1 cellular context compared by ENCODE assay signal in genomic region chr16:3654249-3654991, GRCh38.
A peak's percentile ranks its signal among the peaks of the same experiment; 100 is the strongest.
TF ChIP-seq lines count a peak whose summit lies in the region.

Gene DNASE1 (plus strand): TSS chr16:3654691. CDS start chr16:3655374, 683 bp downstream.

TF ChIP-seq in HepG2, 621 proteins besides CTCF, POLR2A, EP300 and RAD21 (continued from another document and continues in another):
- no peak for TF ChIP-seq REST (IDR thresholded peaks at IDR 0.05; ENCODE audit: borderline replicate concordance in 1 of 2, low read depth in 1 of 2, low read length in 2 of 2)
- TF ChIP-seq SP4 (CRISPR knock-in tag; IDR thresholded peaks at IDR 0.05) = no peak
- no peak; the same call in 1 of the 2 replicates for TF ChIP-seq EEA1 (CRISPR knock-in tag; IDR thresholded peaks at IDR 0.05; ENCODE audit: borderline replicate concordance)
- TF ChIP-seq ZBTB40 (IDR thresholded peaks at IDR 0.05) = no peak
- TF ChIP-seq ZBTB40 (CRISPR knock-in tag; IDR thresholded peaks at IDR 0.05) = no peak
- TF ChIP-seq HOXD1 (CRISPR knock-in tag; IDR thresholded peaks at IDR 0.05) = no peak
- TF ChIP-seq ZGPAT (CRISPR knock-in tag; IDR thresholded peaks at IDR 0.05) = peak; percentile 52
- peak; percentile 56; the same call in 1 of the 2 replicates for TF ChIP-seq GFI1 (CRISPR knock-in tag; IDR thresholded peaks at IDR 0.05; ENCODE audit: borderline replicate concordance)
- TF ChIP-seq ZNF441 (CRISPR knock-in tag; IDR thresholded peaks at IDR 0.05; ENCODE audit: borderline replicate concordance) = no peak
- TF ChIP-seq ZNF644 (CRISPR knock-in tag; IDR thresholded peaks at IDR 0.05; ENCODE audit: low read depth) = peak; percentile 94
- TF ChIP-seq ZNF609 (CRISPR knock-in tag; IDR thresholded peaks at IDR 0.05; ENCODE audit: borderline replicate concordance) = no peak
- no peak for TF ChIP-seq TGIF2 (CRISPR knock-in tag; IDR thresholded peaks at IDR 0.05)
- TF ChIP-seq ZNF224 (CRISPR knock-in tag; IDR thresholded peaks at IDR 0.05) = no peak
- no peak for TF ChIP-seq TSC22D2 (CRISPR knock-in tag; IDR thresholded peaks at IDR 0.05; ENCODE audit: borderline replicate concordance)
- no peak for TF ChIP-seq NFKB2 (CRISPR knock-in tag; IDR thresholded peaks at IDR 0.05; ENCODE audit: borderline replicate concordance)
- TF ChIP-seq ZNF503 (CRISPR knock-in tag; IDR thresholded peaks at IDR 0.05) = no peak
- TF ChIP-seq ZNF614 (CRISPR knock-in tag; IDR thresholded peaks at IDR 0.05; ENCODE audit: borderline replicate concordance) = no peak
- TF ChIP-seq BATF2 (CRISPR knock-in tag; IDR thresholded peaks at IDR 0.05) = no peak
- no peak for TF ChIP-seq PHF20 (CRISPR knock-in tag; IDR thresholded peaks at IDR 0.05)
- 0 out of 2 replicates have a peak, but pooled peaks have one; percentile 14 for TF ChIP-seq ZNF230 (CRISPR knock-in tag; IDR thresholded peaks at IDR 0.05)
- TF ChIP-seq RXRB (CRISPR knock-in tag; IDR thresholded peaks at IDR 0.05; ENCODE audit: borderline replicate concordance) = peak; percentile 59; the same call in 1 of the 2 replicates
- TF ChIP-seq ZNF550 (CRISPR knock-in tag; IDR thresholded peaks at IDR 0.05; ENCODE audit: borderline replicate concordance) = no peak
- TF ChIP-seq ZNF678 (CRISPR knock-in tag; IDR thresholded peaks at IDR 0.05) = no peak
- TF ChIP-seq NFE2 (CRISPR knock-in tag; IDR thresholded peaks at IDR 0.05) = no peak
- no peak for TF ChIP-seq RARA (CRISPR knock-in tag; IDR thresholded peaks at IDR 0.05)
- no peak for TF ChIP-seq TFDP2 (CRISPR knock-in tag; IDR thresholded peaks at IDR 0.05)
- TF ChIP-seq ZNF788 (CRISPR knock-in tag; IDR thresholded peaks at IDR 0.05; ENCODE audit: borderline replicate concordance) = peak; percentile 85; the same call in 1 of the 2 replicates
- TF ChIP-seq NR0B2 (CRISPR knock-in tag; IDR thresholded peaks at IDR 0.05) = no peak
- no peak for TF ChIP-seq NCOA1 (CRISPR knock-in tag; IDR thresholded peaks at IDR 0.05)
- no peak for TF ChIP-seq CC2D1A (CRISPR knock-in tag; IDR thresholded peaks at IDR 0.05)
- no peak for TF ChIP-seq PHB2 (IDR thresholded peaks at IDR 0.05; ENCODE audit: partially characterized antibody)
- TF ChIP-seq ZNF615 (CRISPR knock-in tag; IDR thresholded peaks at IDR 0.05; ENCODE audit: borderline replicate concordance) = no peak
